ENCODE assay signal across 19 cellular contexts in genomic region chr19:4174895-4175668, GRCh38. TPM values are rescaled to one million over a fixed set of nuclear protein-coding genes. Genes with fewer than 3 reads are reported as not detected.
A peak's percentile ranks its signal among the peaks of the same experiment; 100 is the strongest.
DNase-seq lines count a peak whose midpoint lies in the region; ATAC-seq, FAIRE-seq and TF ChIP-seq lines count a peak whose summit lies in the region.
"Had no signal": no experiment of that assay in that cellular context is flagged by ENCODE, and none has a peak within 500 bp of the region (broad histone marks: within the 10 kb centered on the region; RNA-seq: fewer than 3 reads in every experiment).

No MANE protein-coding gene starts in this region.

- RAD21 ChIA-PET in GM12878 (lab: Charles Lee; ENCODE audit: unreplicated experiment): no interaction called here

- no peaks in the 10 kb centered on the region; the same call in 1 of the 2 replicates for H3K79me2 ChIP-seq in GM12878 (ENCODE audit: control insufficient read depth, insufficient read depth, low read length)

- H4K20me1 ChIP-seq in GM12878 (ENCODE audit: control insufficient read depth, insufficient read depth): no peaks in the 10 kb centered on the region

- H2AFZ ChIP-seq in GM12878 (ENCODE audit: control insufficient read depth, low read depth, low read length): no peak overlapping the region
- H2AFZ ChIP-seq: GM23248 had no signal

- in situ Hi-C loops in GM12878 (cut with MboI): no loop called here
- in situ Hi-C loops in transverse colon (cut with MboI; ENCODE audit: low pct_ligation_motif_present in 1 of 4, low pct_unique_long_range_greater_than_20kb in 1 of 4, low sequenced_read_pairs in 3 of 4): no loop called here

- H3K4me3 ChIP-seq in GM12878 (no peak overlapping the region), mucosa of descending colon (no peak overlapping the region), transverse colon (no peak overlapping the region)
- H3K4me3 ChIP-seq: A549, GM23248 had no signal

- no peak for TF ChIP-seq EP300 in GM12878 (IDR thresholded peaks at IDR 0.05; ENCODE audit: borderline replicate concordance in 1 of 2, control insufficient read depth in 1 of 2, low read depth in 2 of 2, low read length in 2 of 2)
- TF ChIP-seq EP300 in transverse colon (IDR thresholded peaks at IDR 0.05; ENCODE audit: low read depth): no peak

- WGBS in GM12878 (ENCODE audit: insufficient coverage, insufficient replicate concordance, low lambda C conversion rate, missing lambda C conversion rate): 88% methylated on average over 38 of the region's 41 CpGs
- 95% methylated on average over 19 of the region's 41 CpGs; no CpG with 5 or more reads in 1 of the 2 donors for WGBS in transverse colon (ENCODE audit: low coverage in 1 of 2), 2 donors

- H3K4me2 ChIP-seq in GM12878 (ENCODE audit: control insufficient read depth, insufficient read depth): no peak overlapping the region
- H3K4me2 ChIP-seq: A549 had no signal

- H3K27ac ChIP-seq in GM12878 (ENCODE audit: control insufficient read depth, insufficient read depth) (no peak overlapping the region), transverse colon (peak overlapping the region; percentile 56 to 74 (median 72))
- H3K27ac ChIP-seq: A549, C4-2B, GM23248 had no signal

- FAIRE-seq in GM12878 (lab: Jason Lieb, UNC): no peak
- FAIRE-seq: A549, D721Med had no signal

- CTCF ChIA-PET in GM12878 (lab: Yijun Ruan, JAX): no interaction called here

- intact Hi-C loops in GM12878 (cut with micrococcal nuclease; ENCODE audit: unreplicated experiment) (no loop called here), mucosa of descending colon (cut with DNase I, micrococcal nuclease) (no loop called here), transverse colon (cut with DNase I; ENCODE audit: low total_unique reads) (no loop called here)

- SMC1A ChIA-PET in GM12878 (lab: Charles Lee; ENCODE audit: uncharacterized antibody, unreplicated experiment): no interaction called here

- DNase-seq in GM12878 (ENCODE audit: low read depth, low spot score) (no peak), islet precursor cell (peak; percentile 47), mucosa of descending colon (peak in 2 of 3 donors; percentile 41 to 70), transverse colon (peak; percentile 36), NCI-H226 (no peak), DMS79 treated with DMSO at 0.1 percent for 48 hours (lab: John Stamatoyannopoulos, UW) (no peak)
- DNase-seq in activated CD8-positive, alpha-beta memory T cell treated with anti-CD3 and anti-CD28 coated beads, Interleukin-2, amount 50 U/mL, for 48 hours: no peak
- DNase-seq: BE2C; CD4-positive, alpha-beta memory T cell; DMS153; DND-41; GDM1; GM23248; H7; IMR-90 had no signal

- no peak for TF ChIP-seq RAD21 in GM12878 (IDR thresholded peaks at IDR 0.05; ENCODE audit: insufficient read depth, low read depth, low read length)

- POLR2A ChIA-PET in GM12878 (lab: Charles Lee): no interaction called here

- H3K27me3 ChIP-seq in GM12878 (replicated peaks in 1 of 2; ENCODE audit: control insufficient read depth in 2 of 2, insufficient read depth in 2 of 2, low read length in 1 of 2): no peaks in the 10 kb centered on the region
- peaks cover 20% of the 10 kb centered on the region for H3K27me3 ChIP-seq in transverse colon

- no TSS peak for BruUV-seq in GM12878 (replicated peaks; lab: Mats Ljungman, UMichigan)

- no peak for TF ChIP-seq CTCF in GM12878 (IDR thresholded peaks at IDR 0.05 in 2 of 3, conservative IDR thresholded peaks at IDR 0.05 in 1 of 3; ENCODE audit: control insufficient read depth in 2 of 3, extremely low read depth in 1 of 3, insufficient read depth in 1 of 3, low read depth in 3 of 3, low read length in 3 of 3)
- no peak for TF ChIP-seq CTCF in mucosa of descending colon (IDR thresholded peaks at IDR 0.05)
- no peak for TF ChIP-seq CTCF in transverse colon (IDR thresholded peaks at IDR 0.05)

- TF ChIP-seq POLR2A in GM12878 (IDR thresholded peaks at IDR 0.05; ENCODE audit: low read depth, low read length) (peak; percentile 14; the same call in 1 of the 2 replicates), transverse colon (IDR thresholded peaks at IDR 0.05) (no peak)

- H3K4me1 ChIP-seq in GM12878 (ENCODE audit: control insufficient read depth, insufficient read depth, low read length) (no peaks in the 10 kb centered on the region; the same call in 1 of the 2 replicates), mucosa of descending colon (ENCODE audit: low read depth) (peaks cover 15% of the 10 kb centered on the region), transverse colon (peaks cover 0 to 24% (median 23%) of the 10 kb centered on the region in 4 donors)
- H3K4me1 ChIP-seq: BE2C had no signal

- no peak overlapping the region for H3K9ac ChIP-seq in GM12878 (ENCODE audit: control insufficient read depth, insufficient read depth, low read length)
- H3K9ac ChIP-seq: GM23248 had no signal

- H3K9me3 ChIP-seq in GM12878 (replicated peaks; ENCODE audit: control insufficient read depth, insufficient read depth, low read length) (no peaks in the 10 kb centered on the region), mucosa of descending colon (no peaks in the 10 kb centered on the region), transverse colon (no peaks in the 10 kb centered on the region)
- H3K9me3 ChIP-seq: A549, BE2C had no signal

- ATAC-seq in GM12878: no peak
- ATAC-seq in mucosa of descending colon: peak; percentile 61

- peaks cover 0 to 4% of the 10 kb centered on the region in 2 experiments; a peak in 2 of 4 replicates for H3K36me3 ChIP-seq in GM12878 (ENCODE audit: control insufficient read depth in 2 of 2, insufficient read depth in 2 of 2, low read length in 1 of 2)
- no peaks in the 10 kb centered on the region for H3K36me3 ChIP-seq in mucosa of descending colon (ENCODE audit: low read depth)
- H3K36me3 ChIP-seq in transverse colon: peaks cover 0 to 10% (median 2%) of the 10 kb centered on the region in 4 donors

RNA-seq across cellular contexts. Expression of gene SIRT6, which starts 7.3 kb away (rescaled TPM):
- 24.5 and 25.2 TPM in 2 replicates for total RNA-seq in GM12878 (2013; cell fraction: nucleolus; rRNA removed)
- total RNA-seq in GM12878 (2014; rRNA removed) (25.6 and 26.0 TPM in 2 replicates), GM12878 (2014; rRNA removed; fragmentation: Illumina TruSeq; extraction: Trizol) (8.3 and 8.7 TPM in 2 replicates), GM12878 (2021) (36.3 and 39.5 TPM in 2 replicates), mucosa of descending colon (100 to 1,000 TPM in 2 of 3 donors, 10 to 100 TPM in 1; 60.9 to 138 (median 118) TPM), transverse colon (100 to 1,000 TPM; 141 to 215 (median 194) TPM)
- polyA plus RNA-seq in GM12878 (2011; ENCODE audit: low read depth): 9.0 TPM
- polyA plus RNA-seq in GM12878 (2011; rRNA removed) (10.0 and 22.4 TPM in 2 replicates), GM12878 (2014; fragmentation: Illumina TruSeq; extraction: Trizol) (0.60 and 6.7 TPM in 2 replicates), GM12878 (2014; fragmentation: Nextera tagmentation; extraction: Ambion mirVana) (1 to 10 TPM; 1.3 to 1.5 TPM), GM12878 (2014; rRNA removed) (49.6 and 60.3 TPM in 2 replicates), GM12878 (2016; fragmentation: Nextera tagmentation; extraction: Ambion mirVana) (10 to 100 TPM; 29.4 to 29.8 TPM)
- polyA plus RNA-seq in GM12878 (2011; cell fraction: cytosol; rRNA removed): 34.9 and 58.8 TPM in 2 replicates
- polyA plus RNA-seq in GM12878 (2011; cell fraction: nucleus; rRNA removed): 77.1 and 95.7 TPM in 2 replicates
- polyA plus RNA-seq in GM12878 (2012): 29.2 and 32.3 TPM in 2 replicates
- polyA minus RNA-seq in GM12878 (2011; rRNA and poly(A)+ RNA removed): 11.3 and 21.7 TPM in 2 replicates
- polyA minus RNA-seq in GM12878 (2011; cell fraction: cytosol; rRNA and poly(A)+ RNA removed): 11.3 and 12.2 TPM in 2 replicates
- polyA minus RNA-seq in GM12878 (2011; cell fraction: nucleus; rRNA and poly(A)+ RNA removed): 10.2 and 22.0 TPM in 2 replicates

RNA-seq across cellular contexts. Expression of gene ANKRD24, which starts 7.4 kb away (rescaled TPM):
- total RNA-seq in GM12878 (2013; cell fraction: nucleolus; rRNA removed): 1.5 and 2.2 TPM in 2 replicates
- total RNA-seq in GM12878 (2014; rRNA removed) (0.49 and 0.51 TPM in 2 replicates), GM12878 (2014; rRNA removed; fragmentation: Illumina TruSeq; extraction: Trizol) (0.23 and 0.27 TPM in 2 replicates), GM12878 (2021) (0.51 and 0.59 TPM in 2 replicates), mucosa of descending colon (1 to 10 TPM in 2 of 3 donors, under 1 TPM in 1; 0.95 to 2.7 (median 1.3) TPM), transverse colon (1 to 10 TPM; 1.2 to 6.4 (median 2.1) TPM)
- 0.49 TPM for polyA plus RNA-seq in GM12878 (2011; ENCODE audit: low read depth)
- polyA plus RNA-seq in GM12878 (2011; rRNA removed) (0.43 TPM in 2 replicates), GM12878 (2014; fragmentation: Illumina TruSeq; extraction: Trizol) (0.12 and 0.14 TPM in 2 replicates), GM12878 (2014; fragmentation: Nextera tagmentation; extraction: Ambion mirVana) (under 1 TPM in 1 of 2 experiments, not detected in 1; 0.02 TPM), GM12878 (2014; rRNA removed) (0.42 and 0.47 TPM in 2 replicates), GM12878 (2016; fragmentation: Nextera tagmentation; extraction: Ambion mirVana) (under 1 TPM; 0.31 to 0.35 TPM)
- 0.84 and 0.90 TPM in 2 replicates for polyA plus RNA-seq in GM12878 (2011; cell fraction: cytosol; rRNA removed)
- polyA plus RNA-seq in GM12878 (2011; cell fraction: nucleus; rRNA removed): 2.7 and 2.8 TPM in 2 replicates
- 1.5 TPM in 2 replicates for polyA plus RNA-seq in GM12878 (2012)
- 0.51 and 0.57 TPM in 2 replicates for polyA minus RNA-seq in GM12878 (2011; rRNA and poly(A)+ RNA removed)
- 0.21 TPM in 1 of 2 replicates, not detected in the other for polyA minus RNA-seq in GM12878 (2011; cell fraction: cytosol; rRNA and poly(A)+ RNA removed)
- 0.12 and 0.38 TPM in 2 replicates for polyA minus RNA-seq in GM12878 (2011; cell fraction: nucleus; rRNA and poly(A)+ RNA removed)

RNA-seq across cellular contexts. Expression of gene CREB3L3, which starts 21.7 kb away (rescaled TPM):
- total RNA-seq in GM12878 (2013; cell fraction: nucleolus; rRNA removed): not detected in 2 replicates
- total RNA-seq in GM12878 (2014; rRNA removed) (not detected in 2 replicates), GM12878 (2014; rRNA removed; fragmentation: Illumina TruSeq; extraction: Trizol) (not detected in 2 replicates), GM12878 (2021) (not detected in 2 replicates), mucosa of descending colon (1 to 10 TPM; 2.4 to 5.1 (median 3.4) TPM), transverse colon (10 to 100 TPM in 1 of 4 donors, 1 to 10 TPM in 2, not detected in 1; 1.1 to 16.4 (median 2.3) TPM)
- polyA plus RNA-seq in GM12878 (2011; ENCODE audit: low read depth): not detected
- polyA plus RNA-seq in GM12878 (2011; rRNA removed) (0.22 and 0.46 TPM in 2 replicates), GM12878 (2014; fragmentation: Illumina TruSeq; extraction: Trizol) (0.03 TPM in 1 of 2 replicates, not detected in the other), GM12878 (2014; fragmentation: Nextera tagmentation; extraction: Ambion mirVana) (not detected), GM12878 (2014; rRNA removed) (not detected in 2 replicates), GM12878 (2016; fragmentation: Nextera tagmentation; extraction: Ambion mirVana) (under 1 TPM in 1 of 2 experiments, not detected in 1; 0.07 TPM)
- polyA plus RNA-seq in GM12878 (2011; cell fraction: cytosol; rRNA removed): 0.60 and 0.72 TPM in 2 replicates
- polyA plus RNA-seq in GM12878 (2011; cell fraction: nucleus; rRNA removed): 0.46 and 0.61 TPM in 2 replicates
- polyA plus RNA-seq in GM12878 (2012): 0.04 and 0.23 TPM in 2 replicates
- 0.52 TPM in 1 of 2 replicates, not detected in the other for polyA minus RNA-seq in GM12878 (2011; rRNA and poly(A)+ RNA removed)
- not detected in 2 replicates for polyA minus RNA-seq in GM12878 (2011; cell fraction: cytosol; rRNA and poly(A)+ RNA removed)
- 0.29 TPM in 1 of 2 replicates, not detected in the other for polyA minus RNA-seq in GM12878 (2011; cell fraction: nucleus; rRNA and poly(A)+ RNA removed)
- total RNA-seq: CD4-positive, alpha-beta memory T cell; GM23248; H7; IMR-90 had no signal
- polyA plus RNA-seq: AG04450; CD4-positive, alpha-beta memory T cell; GM23248; IMR-90 had no signal

RNA-seq across cellular contexts. Expression of gene MAP2K2, which starts 51.2 kb away (rescaled TPM):
- total RNA-seq in GM12878 (2013; cell fraction: nucleolus; rRNA removed): 58.9 and 63.2 TPM in 2 replicates
- total RNA-seq in GM12878 (2014; rRNA removed): 178 and 210 TPM in 2 replicates
- total RNA-seq in GM12878 (2014; rRNA removed; fragmentation: Illumina TruSeq; extraction: Trizol): 72.1 and 92.8 TPM in 2 replicates
- 182 and 184 TPM in 2 replicates for total RNA-seq in GM12878 (2021)
- 78.5 TPM for polyA plus RNA-seq in GM12878 (2011; ENCODE audit: low read depth)
- polyA plus RNA-seq in GM12878 (2011; rRNA removed): 31.6 and 68.3 TPM in 2 replicates
- 109 and 144 TPM in 2 replicates for polyA plus RNA-seq in GM12878 (2011; cell fraction: cytosol; rRNA removed)
- polyA plus RNA-seq in GM12878 (2011; cell fraction: nucleus; rRNA removed): 127 and 159 TPM in 2 replicates
- polyA plus RNA-seq in GM12878 (2012): 133 and 176 TPM in 2 replicates
- 13.0 and 38.8 TPM in 2 replicates for polyA plus RNA-seq in GM12878 (2014; fragmentation: Illumina TruSeq; extraction: Trizol)
- polyA plus RNA-seq in GM12878 (2014; fragmentation: Nextera tagmentation; extraction: Ambion mirVana): 1 to 10 TPM in 1 of 2 experiments, under 1 TPM in 1; 1.00 to 6.8 TPM
- 144 and 166 TPM in 2 replicates for polyA plus RNA-seq in GM12878 (2014; rRNA removed)
- 10 to 100 TPM; 33.4 to 33.7 TPM for polyA plus RNA-seq in GM12878 (2016; fragmentation: Nextera tagmentation; extraction: Ambion mirVana)
- polyA minus RNA-seq in GM12878 (2011; rRNA and poly(A)+ RNA removed): 32.9 and 84.0 TPM in 2 replicates
- polyA minus RNA-seq in GM12878 (2011; cell fraction: cytosol; rRNA and poly(A)+ RNA removed): 64.1 and 69.3 TPM in 2 replicates
- 27.6 and 40.2 TPM in 2 replicates for polyA minus RNA-seq in GM12878 (2011; cell fraction: nucleus; rRNA and poly(A)+ RNA removed)
- 100 to 1,000 TPM; 173 to 221 (median 192) TPM for total RNA-seq in mucosa of descending colon
- 100 to 1,000 TPM; 136 to 199 (median 195) TPM for total RNA-seq in transverse colon

RNA-seq across cellular contexts. Expression of gene EBI3, which starts 54.2 kb away (rescaled TPM):
- total RNA-seq in GM12878 (2013; cell fraction: nucleolus; rRNA removed): 450 and 530 TPM in 2 replicates
- 137 and 149 TPM in 2 replicates for total RNA-seq in GM12878 (2014; rRNA removed)
- 61.0 and 68.2 TPM in 2 replicates for total RNA-seq in GM12878 (2014; rRNA removed; fragmentation: Illumina TruSeq; extraction: Trizol)
- 224 and 232 TPM in 2 replicates for total RNA-seq in GM12878 (2021)
- 92.7 TPM for polyA plus RNA-seq in GM12878 (2011; ENCODE audit: low read depth)
- polyA plus RNA-seq in GM12878 (2011; rRNA removed): 140 and 276 TPM in 2 replicates
- 391 and 446 TPM in 2 replicates for polyA plus RNA-seq in GM12878 (2011; cell fraction: cytosol; rRNA removed)
- polyA plus RNA-seq in GM12878 (2011; cell fraction: nucleus; rRNA removed): 237 and 277 TPM in 2 replicates
- polyA plus RNA-seq in GM12878 (2012): 176 and 238 TPM in 2 replicates
- 13.5 and 47.7 TPM in 2 replicates for polyA plus RNA-seq in GM12878 (2014; fragmentation: Illumina TruSeq; extraction: Trizol)
- polyA plus RNA-seq in GM12878 (2014; fragmentation: Nextera tagmentation; extraction: Ambion mirVana): 10 to 100 TPM; 22.0 to 61.1 TPM
- polyA plus RNA-seq in GM12878 (2014; rRNA removed): 257 and 266 TPM in 2 replicates
- polyA plus RNA-seq in GM12878 (2016; fragmentation: Nextera tagmentation; extraction: Ambion mirVana): 100 to 1,000 TPM; 278 to 288 TPM
- 103 and 190 TPM in 2 replicates for polyA minus RNA-seq in GM12878 (2011; rRNA and poly(A)+ RNA removed)
- polyA minus RNA-seq in GM12878 (2011; cell fraction: cytosol; rRNA and poly(A)+ RNA removed): 139 and 168 TPM in 2 replicates
- polyA minus RNA-seq in GM12878 (2011; cell fraction: nucleus; rRNA and poly(A)+ RNA removed): 74.0 and 109 TPM in 2 replicates
- total RNA-seq in mucosa of descending colon: 1 to 10 TPM; 1.1 to 5.4 (median 3.6) TPM
- total RNA-seq in transverse colon: 1 to 10 TPM in 2 of 4 donors, under 1 TPM in 1, not detected in 1; 0.96 to 3.7 (median 3.7) TPM
- total RNA-seq: CD4-positive, alpha-beta memory T cell; GM23248 had no signal

Comparison
In these comparisons a context has a peak if more than half of its experiments do, and no peak if none do; other contexts are left out.
1. DNase-seq: peak in islet precursor cell (single experiment), mucosa of descending colon (2 of 3) and transverse colon (single experiment); none in GM12878 (single experiment), NCI-H226 (single experiment), DMS79 treated with DMSO at 0.1 percent for 48 hours (single experiment) and activated CD8-positive, alpha-beta memory T cell treated with anti-CD3 and anti-CD28 coated beads, Interleukin-2, amount 50 U/mL, for 48 hours (single experiment).